Comparison of ENCODE assay signal across 1 cellular context in genomic region chr17:82458885-82459424, GRCh38.
TF ChIP-seq lines count a peak whose summit lies in the region.

No MANE protein-coding gene starts in this region.

TF ChIP-seq in HepG2, 621 proteins besides CTCF, POLR2A, EP300 and RAD21 (continued from another document):
- TF ChIP-seq ZNF670 (CRISPR knock-in tag; IDR thresholded peaks at IDR 0.05; ENCODE audit: borderline replicate concordance) (no peak), ZNF672 (CRISPR knock-in tag; IDR thresholded peaks at IDR 0.05) (no peak), RBM22 (optimal IDR thresholded peaks at IDR 0.05; ENCODE audit: low read length) (no peak)
